In the genomic region with DNA sequence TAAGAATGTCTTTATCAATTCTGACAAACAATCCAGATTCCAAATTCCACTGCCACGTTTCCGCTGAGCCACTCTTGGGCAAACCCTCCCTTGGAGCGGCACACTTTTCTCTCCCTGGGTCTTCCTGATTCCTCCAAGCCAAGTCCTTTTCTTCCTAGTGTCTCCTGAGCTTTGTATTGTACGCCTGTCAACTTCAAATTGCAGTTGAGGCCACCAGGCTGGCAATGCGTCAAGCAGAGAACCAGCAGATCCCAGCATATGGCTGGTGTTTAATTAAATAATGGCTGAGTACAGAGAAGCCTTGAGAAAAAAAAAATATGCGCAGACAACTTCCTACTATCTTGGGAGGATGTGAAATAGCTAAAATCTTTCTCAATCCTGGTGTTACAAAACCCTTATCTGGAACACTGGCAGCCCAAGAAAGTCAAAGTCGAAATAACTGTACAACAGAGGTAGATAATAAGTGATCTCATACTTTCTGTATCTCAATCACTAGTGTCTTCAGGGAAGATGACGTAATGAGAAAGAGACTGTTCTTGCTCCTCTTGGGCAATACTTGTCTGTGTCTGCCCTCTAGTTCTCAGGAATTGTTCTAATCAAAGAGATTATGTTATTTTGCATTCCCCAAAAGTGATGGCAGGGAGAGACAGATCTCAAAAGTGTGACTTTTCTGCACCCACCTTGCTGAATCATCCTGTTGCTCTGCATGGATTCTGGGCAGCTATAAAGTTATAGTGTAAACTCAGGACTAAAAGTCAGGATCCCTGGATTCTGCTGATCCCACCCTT, we compare ENCODE assay signal across 10 cellular contexts. TPM values are rescaled to one million over a fixed set of nuclear protein-coding genes. Genes with fewer than 3 reads are reported as not detected.
A peak's percentile ranks its signal among the peaks of the same experiment; 100 is the strongest.
DNase-seq lines count a peak whose midpoint lies in the region; ATAC-seq and TF ChIP-seq lines count a peak whose summit lies in the region.
"Had no signal": no experiment of that assay in that cellular context is flagged by ENCODE, and none has a peak within 500 bp of the region (broad histone marks: within the 10 kb centered on the region; RNA-seq: fewer than 3 reads in every experiment).

No MANE protein-coding gene starts in this region.

- H3K36me3 Mint-ChIP-seq in stimulated activated effector memory CD8-positive, alpha-beta T cell treated with anti-CD3 and anti-CD28 coated beads, Interleukin-12 subunit alpha, Interleukin-12 subunit beta, amount 100 ng/mL, for 72 hours = no peaks in the 10 kb centered on the region
- H3K36me3 Mint-ChIP-seq: neural progenitor cell had no signal

- no peaks in the 10 kb centered on the region for H3F3A ChIP-seq in SK-N-SH (replicated peaks; ENCODE audit: insufficient read depth)

- TF ChIP-seq CTCF in SK-N-SH (IDR thresholded peaks at IDR 0.05) (no peak), heart left ventricle (IDR thresholded peaks at IDR 0.05) (no peak)

- no peak overlapping the region for H3K27ac Mint-ChIP-seq in stimulated activated effector memory CD8-positive, alpha-beta T cell treated with anti-CD3 and anti-CD28 coated beads, Interleukin-12 subunit alpha, Interleukin-12 subunit beta, amount 100 ng/mL, for 72 hours
- H3K27ac Mint-ChIP-seq: neural progenitor cell had no signal

- no peak overlapping the region for H2AFZ ChIP-seq in SK-N-SH (ENCODE audit: low read depth)
- H2AFZ ChIP-seq: neural progenitor cell had no signal

- H3K4me3 Mint-ChIP-seq in stimulated activated effector memory CD8-positive, alpha-beta T cell treated with anti-CD3 and anti-CD28 coated beads, Interleukin-12 subunit alpha, Interleukin-12 subunit beta, amount 100 ng/mL, for 72 hours = no peak overlapping the region
- H3K4me3 Mint-ChIP-seq: neural progenitor cell had no signal

- in situ Hi-C loops in G401 (cut with HindIII; ENCODE audit: low sequenced_read_pairs) = no loop called here

- no peaks in the 10 kb centered on the region for H3K36me3 ChIP-seq in SK-N-SH (replicated peaks in 1 of 2; ENCODE audit: control insufficient read depth in 1 of 2, insufficient read depth in 2 of 2, low read length in 1 of 2)
- H3K36me3 ChIP-seq in heart left ventricle = no peaks in the 10 kb centered on the region
- H3K36me3 ChIP-seq: neural progenitor cell had no signal

- TF ChIP-seq RAD21 in SK-N-SH (IDR thresholded peaks at IDR 0.05; ENCODE audit: low read length) = peak; percentile 13; the same call in 1 of the 2 replicates

- CTCF ChIA-PET in SK-N-SH (lab: Yijun Ruan, JAX) = interaction anchor here (0.7 to 1.0 kb wide), 3 partner anchors 18 to 57 kb away, joined by 3 to 5 read pairs (median 4); no protein-coding TSS in a partner anchor

- intact Hi-C loops in heart left ventricle (cut with DNase I) = no loop called here

- H3K79me2 ChIP-seq in SK-N-SH (ENCODE audit: insufficient read depth) = no peaks in the 10 kb centered on the region

- H3K9ac ChIP-seq in SK-N-SH = no peak overlapping the region
- H3K9ac ChIP-seq: neural progenitor cell had no signal

- TF ChIP-seq POLR2A in heart left ventricle (IDR thresholded peaks at IDR 0.05) = no peak

- H3K27ac ChIP-seq in SK-N-SH (ENCODE audit: low read depth in 2 of 2, low read length in 1 of 2) (no peak overlapping the region; a peak in 1 of 4 replicates), heart left ventricle (peak overlapping the region in 2 of 12 donors; percentile 10 to 54)
- H3K27ac ChIP-seq: neural progenitor cell had no signal

- ATAC-seq in heart left ventricle (peak in 3 of 4 donors; percentile 39 to 83 (median 74)), HG03135 (IDR thresholded peaks at IDR 0.05; ENCODE audit: unreplicated experiment) (no peak)
- peak; percentile 34 for ATAC-seq in stimulated activated effector memory CD8-positive, alpha-beta T cell treated with anti-CD3 and anti-CD28 coated beads, Interleukin-12 subunit alpha, Interleukin-12 subunit beta, amount 100 ng/mL, for 72 hours

- H3K9me3 Mint-ChIP-seq in stimulated activated effector memory CD8-positive, alpha-beta T cell treated with anti-CD3 and anti-CD28 coated beads, Interleukin-12 subunit alpha, Interleukin-12 subunit beta, amount 100 ng/mL, for 72 hours = no peaks in the 10 kb centered on the region
- H3K9me3 Mint-ChIP-seq: neural progenitor cell had no signal

- no peaks in the 10 kb centered on the region for H3K9me2 ChIP-seq in SK-N-SH

- H3K4me3 ChIP-seq in SK-N-SH (ENCODE audit: low read depth in 2 of 2, low read length in 1 of 2) (no peak overlapping the region), heart left ventricle (no peak overlapping the region)
- H3K4me3 ChIP-seq: neural progenitor cell had no signal

- H3K27me3 ChIP-seq in SK-N-SH (ENCODE audit: insufficient read depth) = no peaks in the 10 kb centered on the region
- H3K27me3 ChIP-seq in heart left ventricle = no peaks in the 10 kb centered on the region
- H3K27me3 ChIP-seq: neural progenitor cell had no signal

- no peak for TF ChIP-seq EP300 in SK-N-SH (IDR thresholded peaks at IDR 0.05; ENCODE audit: borderline replicate concordance in 1 of 2, low read depth in 1 of 2, low read length in 1 of 2)

- H3K4me1 ChIP-seq in SK-N-SH (ENCODE audit: control insufficient read depth in 1 of 2, insufficient read depth in 2 of 2, low read depth in 1 of 2, low read length in 1 of 2) (peaks cover 0 to 4% of the 10 kb centered on the region in 2 experiments; a peak in 1 of 4 replicates), heart left ventricle (peaks cover 0 to 12% (median 0%) of the 10 kb centered on the region in 12 donors)

- H3K9me3 ChIP-seq in SK-N-SH (no peaks in the 10 kb centered on the region), heart left ventricle (no peaks in the 10 kb centered on the region)

- 52% methylated on average over 8 of the region's 8 CpGs for WGBS in SK-N-SH (ENCODE audit: low lambda C conversion rate)
- WGBS in heart left ventricle, 4 donors = 49 to 61% (median 54%) methylated on average over 8 of the region's 8 CpGs

- no peaks in the 10 kb centered on the region for H4K20me1 ChIP-seq in SK-N-SH (ENCODE audit: insufficient read depth)

- POLR2A ChIA-PET in SK-N-SH (lab: Yijun Ruan, JAX) = no interaction called here

- DNase-seq in H4 (ENCODE audit: low spot score) = peak; percentile 55
- no peak for DNase-seq in SK-N-SH
- no peak for DNase-seq in heart left ventricle
- no peak for DNase-seq in stimulated activated effector memory CD8-positive, alpha-beta T cell treated with anti-CD3 and anti-CD28 coated beads, Interleukin-12 subunit alpha, Interleukin-12 subunit beta, amount 100 ng/mL, for 72 hours (ENCODE audit: low spot score in 2 of 2)
- no peak for DNase-seq in DMS79 (lab: John Stamatoyannopoulos, UW)
- DNase-seq in G401 (ENCODE audit: low spot score) = no peak
- DNase-seq in NCI-H1048 (lab: John Stamatoyannopoulos, UW) = no peak
- DNase-seq: activated CD8-positive, alpha-beta memory T cell treated with anti-CD3 and anti-CD28 coated beads, Interleukin-2, amount 50 U/mL, for 4 hours had no signal

- no peaks in the 10 kb centered on the region for H3K4me1 Mint-ChIP-seq in stimulated activated effector memory CD8-positive, alpha-beta T cell treated with anti-CD3 and anti-CD28 coated beads, Interleukin-12 subunit alpha, Interleukin-12 subunit beta, amount 100 ng/mL, for 72 hours

- H3K4me2 ChIP-seq in SK-N-SH = no peak overlapping the region
- H3K4me2 ChIP-seq: neural progenitor cell had no signal

TF ChIP-seq in SK-N-SH, 30 proteins besides CTCF, POLR2A, EP300 and RAD21:
- TF ChIP-seq SIN3A (IDR thresholded peaks at IDR 0.05; ENCODE audit: borderline replicate concordance, low read depth, low read length) (no peak), NRF1 (IDR thresholded peaks at IDR 0.05; ENCODE audit: low read depth, low read length) (no peak), EZH2phosphoT487 (IDR thresholded peaks at IDR 0.05; ENCODE audit: borderline replicate concordance, low read depth) (no peak), RCOR1 (IDR thresholded peaks at IDR 0.05; ENCODE audit: low read length) (peak; percentile 16; the same call in 1 of the 2 replicates), TEAD4 (IDR thresholded peaks at IDR 0.05; ENCODE audit: borderline replicate concordance, insufficient read depth) (no peak)
- TF ChIP-seq, protein P1, sequence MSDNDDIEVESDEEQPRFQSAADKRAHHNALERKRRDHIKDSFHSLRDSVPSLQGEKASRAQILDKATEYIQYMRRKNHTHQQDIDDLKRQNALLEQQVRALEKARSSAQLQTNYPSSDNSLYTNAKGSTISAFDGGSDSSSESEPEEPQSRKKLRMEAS (IDR thresholded peaks at IDR 0.05; ENCODE audit: low read depth) = no peak

RNA-seq across cellular contexts. Expression of a gene that starts 15.0 kb away (rescaled TPM):
- total RNA-seq in H4 (2014; rRNA removed; shearing (Covaris generic)) = not detected in 2 replicates
- not detected in 2 replicates for polyA plus RNA-seq in SK-N-SH (2012; rRNA removed)
- polyA plus RNA-seq in SK-N-SH (2012; cell fraction: cytosol; rRNA removed) = not detected in 2 replicates
- polyA plus RNA-seq in SK-N-SH (2012; cell fraction: nucleus; rRNA removed) = not detected in 2 replicates
- not detected for total RNA-seq in heart left ventricle
- not detected for polyA plus RNA-seq in heart left ventricle
- not detected in 2 replicates for total RNA-seq in G401 (2014; rRNA removed; shearing (Covaris generic))
